10 cellular contexts compared by ENCODE assay signal in genomic region chr4:15402146-15402545, GRCh38. TPM values are rescaled to one million over a fixed set of nuclear protein-coding genes. Genes with fewer than 3 reads are reported as not detected.
DNase-seq lines count a peak whose midpoint lies in the region; ATAC-seq and TF ChIP-seq lines count a peak whose summit lies in the region.
"Had no signal": no experiment of that assay in that cellular context is flagged by ENCODE, and none has a peak within 500 bp of the region (broad histone marks: within the 10 kb centered on the region; RNA-seq: fewer than 3 reads in every experiment).

No MANE protein-coding gene starts in this region.

- H3K4me2 ChIP-seq in mammary epithelial cell (ENCODE audit: insufficient read depth, low read depth, low read length), result no peak overlapping the region

- no peak overlapping the region for H3K4me3 ChIP-seq in mammary epithelial cell (replicated peaks in 1 of 3; ENCODE audit: insufficient read depth in 1 of 3, low read depth in 2 of 3, low read length in 3 of 3)

- H3K27me3 ChIP-seq in mammary epithelial cell (ENCODE audit: insufficient read depth, low read length), result no peaks in the 10 kb centered on the region

- H3K27ac ChIP-seq in mammary epithelial cell (ENCODE audit: insufficient read depth, low read depth, low read length), result peak overlapping the region; percentile 12

- peaks cover 43% of the 10 kb centered on the region for H3K4me1 ChIP-seq in mammary epithelial cell (ENCODE audit: insufficient read depth, low read length)

- peaks cover 44% of the 10 kb centered on the region for H3K4me1 Mint-ChIP-seq in stimulated activated naive CD8-positive, alpha-beta T cell treated with anti-CD3 and anti-CD28 coated beads, Interleukin-15, Interleukin-2, amounts not matched to agents 100 ng/mL and 50 ng/mL, for 24 hours (ENCODE audit: low read depth)
- H3K4me1 Mint-ChIP-seq in mesothelial cell of epicardium, result peaks cover 41% of the 10 kb centered on the region

- no peaks in the 10 kb centered on the region for H3K36me3 Mint-ChIP-seq in stimulated activated naive CD8-positive, alpha-beta T cell treated with anti-CD3 and anti-CD28 coated beads, Interleukin-15, Interleukin-2, amounts not matched to agents 100 ng/mL and 50 ng/mL, for 24 hours (ENCODE audit: low read depth)
- H3K36me3 Mint-ChIP-seq in mesothelial cell of epicardium, result no peaks in the 10 kb centered on the region

- H3K9me3 ChIP-seq in mammary epithelial cell (replicated peaks; ENCODE audit: insufficient read depth, low read length), result no peaks in the 10 kb centered on the region

- CTCF ChIA-PET in mammary epithelial cell (lab: Charles Lee; ENCODE audit: low non-redundant PET), result interaction anchor here (0.6 kb wide), 1 partner anchor 53 kb away, joined by 6 read pairs; no protein-coding TSS in a partner anchor

- intact Hi-C loops in mammary epithelial cell (cut with micrococcal nuclease), result no loop called here

- dilution Hi-C loops in mammary epithelial cell (cut with HindIII; ENCODE audit: low sequenced_read_pairs), result no loop called here

- H3K79me2 ChIP-seq in mammary epithelial cell (ENCODE audit: insufficient read depth, low read length), result no peaks in the 10 kb centered on the region

- DNase-seq in stimulated activated naive CD8-positive, alpha-beta T cell treated with anti-CD3 and anti-CD28 coated beads, Interleukin-15, Interleukin-2, amounts not matched to agents 100 U/mL and 50 U/mL, for 24 hours, result no peak
- DNase-seq in mammary epithelial cell (peak; percentile 17), mesothelial cell of epicardium (ENCODE audit: low spot score in 2 of 2, unreplicated experiment in 2 of 2) (no peak), NCI-H524 (lab: John Stamatoyannopoulos, UW) (no peak), NCI-H774 (lab: John Stamatoyannopoulos, UW) (no peak), GM19238 (ENCODE audit: insufficient read length, low spot score) (no peak), cerebellar cortex (ENCODE audit: low spot score) (no peak)
- DNase-seq: activated CD4-positive, CD25-positive, alpha-beta regulatory T cell treated with anti-CD3 and anti-CD28 coated beads, Interleukin-2, amount 50 U/mL, for 72 hours had no signal

- no TSS peak for BruUV-seq in mammary epithelial cell (replicated peaks; lab: Mats Ljungman, UMichigan)

- H3K36me3 ChIP-seq in mammary epithelial cell (ENCODE audit: insufficient read depth, low read length), result no peaks in the 10 kb centered on the region

- peak overlapping the region; percentile 91 for H2AFZ ChIP-seq in mammary epithelial cell (ENCODE audit: low read depth, low read length)

- H3K27me3 Mint-ChIP-seq in stimulated activated naive CD8-positive, alpha-beta T cell treated with anti-CD3 and anti-CD28 coated beads, Interleukin-15, Interleukin-2, amounts not matched to agents 100 ng/mL and 50 ng/mL, for 24 hours, result no peaks in the 10 kb centered on the region
- no peaks in the 10 kb centered on the region for H3K27me3 Mint-ChIP-seq in mesothelial cell of epicardium (ENCODE audit: low read depth)

- H3K9ac ChIP-seq in mammary epithelial cell (ENCODE audit: insufficient read depth, low read length), result no peak overlapping the region

- no peak for TF ChIP-seq CTCF in mammary epithelial cell (conservative IDR thresholded peaks at IDR 0.05 in 1 of 2, IDR thresholded peaks at IDR 0.05 in 1 of 2; ENCODE audit: extremely low read depth in 1 of 2, insufficient read depth in 1 of 2, low read depth in 1 of 2, low read length in 2 of 2)
- no peak for TF ChIP-seq CTCF in mesothelial cell of epicardium (IDR thresholded peaks at IDR 0.05; ENCODE audit: unreplicated experiment)

- peak overlapping the region; percentile 79 for H3K27ac Mint-ChIP-seq in stimulated activated naive CD8-positive, alpha-beta T cell treated with anti-CD3 and anti-CD28 coated beads, Interleukin-15, Interleukin-2, amounts not matched to agents 100 ng/mL and 50 ng/mL, for 24 hours
- peak overlapping the region; percentile 89 for H3K27ac Mint-ChIP-seq in mesothelial cell of epicardium

- no peaks in the 10 kb centered on the region for H4K20me1 ChIP-seq in mammary epithelial cell (ENCODE audit: insufficient read depth, low read length)

- in situ Hi-C loops in mammary epithelial cell (cut with MboI; ENCODE audit: low sequenced_read_pairs in 2 of 2), result no loop called here

- no peak for ATAC-seq in stimulated activated naive CD8-positive, alpha-beta T cell treated with anti-CD3 and anti-CD28 coated beads, Interleukin-15, Interleukin-2, amounts not matched to agents 100 U/mL and 50 U/mL, for 24 hours

- H3K9me3 Mint-ChIP-seq in stimulated activated naive CD8-positive, alpha-beta T cell treated with anti-CD3 and anti-CD28 coated beads, Interleukin-15, Interleukin-2, amounts not matched to agents 100 ng/mL and 50 ng/mL, for 24 hours, result no peaks in the 10 kb centered on the region
- H3K9me3 Mint-ChIP-seq in mesothelial cell of epicardium, result no peaks in the 10 kb centered on the region

- WGBS in mammary epithelial cell (ENCODE audit: low coverage, missing lambda C conversion rate), result 48% methylated on average over 2 of the region's 2 CpGs

- H3K4me3 Mint-ChIP-seq in stimulated activated naive CD8-positive, alpha-beta T cell treated with anti-CD3 and anti-CD28 coated beads, Interleukin-15, Interleukin-2, amounts not matched to agents 100 ng/mL and 50 ng/mL, for 24 hours, result no peak overlapping the region
- no peak overlapping the region for H3K4me3 Mint-ChIP-seq in mesothelial cell of epicardium

RNA-seq across cellular contexts. Expression of gene C1QTNF7, which starts 25.7 kb away (rescaled TPM):
- total RNA-seq in mammary epithelial cell (not detected), mesothelial cell of epicardium (3.9 to 4.4 TPM (median 4.1 TPM) in 3 replicates)
- not detected for polyA plus RNA-seq in mammary epithelial cell
- not detected for polyA minus RNA-seq in mammary epithelial cell
- total RNA-seq: endothelial cell of umbilical vein had no signal
- polyA plus RNA-seq: endothelial cell of umbilical vein had no signal
